In genomic region chr13:100035936-100036335, GRCh38 we compare ENCODE assay signal across 19 cellular contexts. TPM values are rescaled to one million over a fixed set of nuclear protein-coding genes. Genes with fewer than 3 reads are reported as not detected.
DNase-seq lines count a peak whose midpoint lies in the region; ATAC-seq, FAIRE-seq and TF ChIP-seq lines count a peak whose summit lies in the region.
"Had no signal": no experiment of that assay in that cellular context is flagged by ENCODE, and none has a peak within 500 bp of the region (broad histone marks: within the 10 kb centered on the region; RNA-seq: fewer than 3 reads in every experiment).

No MANE protein-coding gene starts in this region.

- TF ChIP-seq POLR2A in HepG2 (IDR thresholded peaks at IDR 0.05; ENCODE audit: insufficient read depth in 1 of 2, low read depth in 2 of 2, low read length in 2 of 2) (no peak), right lobe of liver (IDR thresholded peaks at IDR 0.05) (no peak)

- no peak for TF ChIP-seq CTCF in HepG2 (CRISPR knock-in tag; IDR thresholded peaks at IDR 0.05)
- no peak for TF ChIP-seq CTCF in right lobe of liver (IDR thresholded peaks at IDR 0.05)
- TF ChIP-seq CTCF in PC-3 (conservative IDR thresholded peaks at IDR 0.05; ENCODE audit: low read depth, low read length), result no peak
- no peak for TF ChIP-seq CTCF in epithelial cell of esophagus (IDR thresholded peaks at IDR 0.05; ENCODE audit: insufficient read depth, low read depth, low read length, missing control alignments)

- ATAC-seq in HepG2 (no peak), right lobe of liver (no peak), PC-3 (no peak; the same call in 1 of the 2 replicates)
- ATAC-seq in activated naive CD8-positive, alpha-beta T cell treated with anti-CD3 and anti-CD28 coated beads, Interleukin-2, amount 50 U/mL, for 24 hours, result no peak
- ATAC-seq: GM12878, GM23338 had no signal

- H3K36me3 Mint-ChIP-seq in activated naive CD8-positive, alpha-beta T cell treated with anti-CD3 and anti-CD28 coated beads, Interleukin-2, amount 50 U/mL, for 24 hours (ENCODE audit: low read depth), result no peaks in the 10 kb centered on the region
- H3K36me3 Mint-ChIP-seq: CD4-positive, alpha-beta memory T cell had no signal

- H3K4me2 ChIP-seq in HepG2 (ENCODE audit: low read depth, low read length) (no peak overlapping the region), PC-3 (ENCODE audit: low read length) (no peak overlapping the region)
- H3K4me2 ChIP-seq: GM23338 had no signal

- H3K9ac ChIP-seq in HepG2 (ENCODE audit: insufficient read depth, low read depth, low read length), result no peak overlapping the region
- H3K9ac ChIP-seq in PC-3 (ENCODE audit: low read length), result no peak overlapping the region

- no peak for TF ChIP-seq RAD21 in HepG2 (CRISPR knock-in tag; IDR thresholded peaks at IDR 0.05)

- in situ Hi-C loops in HepG2 (cut with HindIII; ENCODE audit: extremely low pct_ligation_motif_present, low pct_unique_long_range_greater_than_20kb), result no loop called here

- H3K9me2 ChIP-seq in PC-3 (replicated peaks; ENCODE audit: low read length), result no peaks in the 10 kb centered on the region

- H3K4me1 Mint-ChIP-seq in activated naive CD8-positive, alpha-beta T cell treated with anti-CD3 and anti-CD28 coated beads, Interleukin-2, amount 50 U/mL, for 24 hours, result no peaks in the 10 kb centered on the region

- H3K4me3 ChIP-seq in HepG2 (replicated peaks in 1 of 3; ENCODE audit: insufficient read depth in 1 of 3, low read depth in 2 of 3, low read length in 3 of 3), result no peak overlapping the region
- no peak overlapping the region for H3K4me3 ChIP-seq in right lobe of liver
- H3K4me3 ChIP-seq in PC-3 (ENCODE audit: low read length), result no peak overlapping the region
- no peak overlapping the region for H3K4me3 ChIP-seq in epithelial cell of esophagus (ENCODE audit: low read length)
- H3K4me3 ChIP-seq: GM12878, GM23338, HAP-1 had no signal

- H3K4me3 Mint-ChIP-seq in activated naive CD8-positive, alpha-beta T cell treated with anti-CD3 and anti-CD28 coated beads, Interleukin-2, amount 50 U/mL, for 24 hours, result no peak overlapping the region
- H3K4me3 Mint-ChIP-seq: CD4-positive, alpha-beta memory T cell; GM23338; HFFc6 had no signal

- TF ChIP-seq EP300 in HepG2 (IDR thresholded peaks at IDR 0.05; ENCODE audit: low read depth in 2 of 2, low read length in 2 of 2), result no peak
- no peak for TF ChIP-seq EP300 in HepG2 (CRISPR knock-in tag; IDR thresholded peaks at IDR 0.05; ENCODE audit: borderline replicate concordance)

- intact Hi-C loops in HepG2 (cut with micrococcal nuclease; ENCODE audit: unreplicated experiment) (no loop called here), right lobe of liver (cut with DNase I) (no loop called here), PC-3 (cut with micrococcal nuclease) (no loop called here)

- H3K27ac ChIP-seq in HepG2 (ENCODE audit: extremely low read length, insufficient read depth, low read length) (no peak overlapping the region), right lobe of liver (no peak overlapping the region), PC-3 (ENCODE audit: low read length) (no peak overlapping the region)

- DNase-seq in HepG2 (ENCODE audit: low spot score) (peak; percentile 9), right lobe of liver (no peak), PC-3 (peak; percentile 23), epithelial cell of esophagus (ENCODE audit: low read depth) (peak; percentile 17), LoVo (ENCODE audit: low spot score) (no peak)
- DNase-seq in activated naive CD8-positive, alpha-beta T cell treated with anti-CD3 and anti-CD28 coated beads, Interleukin-2, amount 50 U/mL, for 24 hours, result no peak
- DNase-seq: C1 segment of cervical spinal cord; Calu3; CD4-positive, alpha-beta memory T cell; COR-L47; DMS79; EL; GDM1; HFFc6 had no signal

- H3K27me3 ChIP-seq in HepG2 (ENCODE audit: control insufficient read depth in 1 of 2, insufficient read depth in 2 of 2, low read length in 2 of 2) (no peaks in the 10 kb centered on the region), right lobe of liver (no peaks in the 10 kb centered on the region), PC-3 (ENCODE audit: low read length) (no peaks in the 10 kb centered on the region)

- CTCF ChIA-PET in HepG2 (lab: Yijun Ruan, JAX; ENCODE audit: low intra/inter-chr PET ratio, low total read pairs) (no interaction called here), PC-3 (lab: Charles Lee) (no interaction called here)

- no peak overlapping the region for H2AFZ ChIP-seq in HepG2 (ENCODE audit: low read length)
- H2AFZ ChIP-seq in PC-3 (ENCODE audit: low read length), result no peak overlapping the region
- H2AFZ ChIP-seq: GM23338 had no signal

- H4K20me1 ChIP-seq in HepG2 (ENCODE audit: insufficient read depth, low read length), result no peaks in the 10 kb centered on the region
- H4K20me1 ChIP-seq in PC-3 (ENCODE audit: low read length), result no peaks in the 10 kb centered on the region

- no peaks in the 10 kb centered on the region for H3K9me3 Mint-ChIP-seq in activated naive CD8-positive, alpha-beta T cell treated with anti-CD3 and anti-CD28 coated beads, Interleukin-2, amount 50 U/mL, for 24 hours
- H3K9me3 Mint-ChIP-seq: CD4-positive, alpha-beta memory T cell; GM23338; HFFc6 had no signal

- FAIRE-seq in HepG2 (lab: Jason Lieb, UNC), result no peak
- FAIRE-seq: GM12878, GM19239 had no signal

- no peaks in the 10 kb centered on the region for H3K36me3 ChIP-seq in HepG2 (replicated peaks in 1 of 2; ENCODE audit: control insufficient read depth in 1 of 2, insufficient read depth in 2 of 2, low read length in 2 of 2)
- no peaks in the 10 kb centered on the region for H3K36me3 ChIP-seq in right lobe of liver
- H3K36me3 ChIP-seq in PC-3 (ENCODE audit: low read depth, low read length), result no peaks in the 10 kb centered on the region
- H3K36me3 ChIP-seq: HAP-1 had no signal

- no peaks in the 10 kb centered on the region for H3F3A ChIP-seq in PC-3 (ENCODE audit: low read length, unreplicated experiment)

- no TSS peak for BruUV-seq in HepG2 (replicated peaks; lab: Mats Ljungman, UMichigan)
- no TSS peak for BruUV-seq in PC-3 (replicated peaks; lab: Mats Ljungman, UMichigan)

- WGBS in HepG2 (ENCODE audit: low lambda C conversion rate), result 5% methylated on average over 1 of the region's 1 CpG
- 79% methylated on average over 1 of the region's 1 CpG for WGBS in right lobe of liver (ENCODE audit: insufficient coverage, low coverage, low lambda C conversion rate, missing lambda C conversion rate)

- H3K4me1 ChIP-seq in HepG2 (ENCODE audit: insufficient read depth, low read length), result peaks cover 21% of the 10 kb centered on the region
- peaks cover 0 to 7% (median 0%) of the 10 kb centered on the region in 4 donors for H3K4me1 ChIP-seq in right lobe of liver
- H3K4me1 ChIP-seq in PC-3 (ENCODE audit: insufficient read depth, low read length), result peaks cover 9% of the 10 kb centered on the region; the same call in 1 of the 2 replicates
- H3K4me1 ChIP-seq: HAP-1 had no signal

- H3K9me3 ChIP-seq in HepG2 (ENCODE audit: low read length) (no peaks in the 10 kb centered on the region), right lobe of liver (no peaks in the 10 kb centered on the region), PC-3 (ENCODE audit: low read length) (no peaks in the 10 kb centered on the region)
- H3K9me3 ChIP-seq: HAP-1 had no signal

- H3K27ac Mint-ChIP-seq in activated naive CD8-positive, alpha-beta T cell treated with anti-CD3 and anti-CD28 coated beads, Interleukin-2, amount 50 U/mL, for 24 hours, result no peak overlapping the region
- H3K27ac Mint-ChIP-seq: CD4-positive, alpha-beta memory T cell; GM23338; HFFc6 had no signal

- H3K79me2 ChIP-seq in HepG2 (ENCODE audit: insufficient read depth, low read length) (no peaks in the 10 kb centered on the region), PC-3 (ENCODE audit: low read length) (no peaks in the 10 kb centered on the region)

- peaks cover 9% of the 10 kb centered on the region for H3K27me3 Mint-ChIP-seq in activated naive CD8-positive, alpha-beta T cell treated with anti-CD3 and anti-CD28 coated beads, Interleukin-2, amount 50 U/mL, for 24 hours

- POLR2A ChIA-PET in HepG2 (lab: Yijun Ruan, JAX), result no interaction called here
- POLR2A ChIA-PET in PC-3 (lab: Charles Lee; ENCODE audit: unreplicated experiment), result no interaction called here

RNA-seq across cellular contexts. Expression of gene PCCA, which starts 53.0 kb away (rescaled TPM):
- total RNA-seq in HepG2 (2016; rRNA removed; fragmentation: Illumina TruSeq; extraction: Trizol) (32.2 and 34.6 TPM in 2 replicates), right lobe of liver (100 to 1,000 TPM in 1 of 6 experiments, 10 to 100 TPM in 5; 58.2 to 161 (median 85.2) TPM), PC-3 (2014; rRNA removed) (7.5 and 10.5 TPM in 2 replicates)
- 45.1 and 57.1 TPM in 2 replicates for total RNA-seq in HepG2 (2016; cell fraction: cytosol; rRNA removed; fragmentation: Illumina TruSeq; extraction: Trizol; ENCODE audit: low read depth)
- 33.1 and 33.7 TPM in 2 replicates for total RNA-seq in HepG2 (2016; cell fraction: insoluble cytoplasmic fraction; rRNA removed; fragmentation: Illumina TruSeq; extraction: Trizol)
- 19.0 and 22.9 TPM in 2 replicates for total RNA-seq in HepG2 (2016; cell fraction: membrane; rRNA removed; fragmentation: Illumina TruSeq; extraction: Trizol)
- total RNA-seq in HepG2 (2016; cell fraction: nucleus; rRNA removed; fragmentation: Illumina TruSeq; extraction: Trizol), result 45.7 and 47.2 TPM in 2 replicates
- 13.1 and 15.0 TPM in 2 replicates for polyA plus RNA-seq in HepG2 (2011; rRNA removed)
- polyA plus RNA-seq in HepG2 (2011; cell fraction: cytosol; rRNA removed), result 7.8 and 12.0 TPM in 2 replicates
- 12.3 and 15.8 TPM in 2 replicates for polyA plus RNA-seq in HepG2 (2011; cell fraction: nucleus; rRNA removed)
- polyA plus RNA-seq in HepG2 (2012), result 24.1 and 37.2 TPM in 2 replicates
- polyA plus RNA-seq in HepG2 (2016; cell fraction: cytosol; fragmentation: Illumina TruSeq; extraction: Trizol; ENCODE audit: low read depth), result 4.5 and 5.4 TPM in 2 replicates
- polyA plus RNA-seq in HepG2 (2016; cell fraction: insoluble cytoplasmic fraction; fragmentation: Illumina TruSeq; extraction: Trizol; ENCODE audit: low read depth), result 36.3 and 36.8 TPM in 2 replicates
- polyA plus RNA-seq in HepG2 (2016; cell fraction: membrane; fragmentation: Illumina TruSeq; extraction: Trizol; ENCODE audit: low read depth), result 6.1 and 8.5 TPM in 2 replicates
- polyA plus RNA-seq in HepG2 (2016; cell fraction: nucleus; fragmentation: Illumina TruSeq; extraction: Trizol; ENCODE audit: insufficient read depth, low read depth), result 32.6 and 38.7 TPM in 2 replicates
- polyA minus RNA-seq in HepG2 (2011; rRNA and poly(A)+ RNA removed; ENCODE audit: low replicate concordance), result 5.1 and 12.0 TPM in 2 replicates
- polyA minus RNA-seq in HepG2 (2011; cell fraction: cytosol; rRNA and poly(A)+ RNA removed), result 10.9 and 14.1 TPM in 2 replicates
- polyA minus RNA-seq in HepG2 (2011; cell fraction: nucleus; rRNA and poly(A)+ RNA removed), result 65.3 and 67.1 TPM in 2 replicates

RNA-seq across cellular contexts. Expression of gene ZIC2, which starts 54.4 kb away (rescaled TPM):
- total RNA-seq in HepG2 (2016; rRNA removed; fragmentation: Illumina TruSeq; extraction: Trizol) (not detected in 2 replicates), right lobe of liver (under 1 TPM in 1 of 6 experiments, not detected in 5; 0.24 TPM), PC-3 (2014; rRNA removed) (not detected in 2 replicates)
- not detected in 2 replicates for total RNA-seq in HepG2 (2016; cell fraction: cytosol; rRNA removed; fragmentation: Illumina TruSeq; extraction: Trizol; ENCODE audit: low read depth)
- total RNA-seq in HepG2 (2016; cell fraction: insoluble cytoplasmic fraction; rRNA removed; fragmentation: Illumina TruSeq; extraction: Trizol), result 0.06 TPM in 1 of 2 replicates, not detected in the other
- not detected in 2 replicates for total RNA-seq in HepG2 (2016; cell fraction: membrane; rRNA removed; fragmentation: Illumina TruSeq; extraction: Trizol)
- total RNA-seq in HepG2 (2016; cell fraction: nucleus; rRNA removed; fragmentation: Illumina TruSeq; extraction: Trizol), result not detected in 2 replicates
- polyA plus RNA-seq in HepG2 (2011; rRNA removed), result 0.12 and 0.13 TPM in 2 replicates
- 0.06 and 0.11 TPM in 2 replicates for polyA plus RNA-seq in HepG2 (2011; cell fraction: cytosol; rRNA removed)
- 0.29 and 0.32 TPM in 2 replicates for polyA plus RNA-seq in HepG2 (2011; cell fraction: nucleus; rRNA removed)
- 0.17 and 0.24 TPM in 2 replicates for polyA plus RNA-seq in HepG2 (2012)
- polyA plus RNA-seq in HepG2 (2016; cell fraction: cytosol; fragmentation: Illumina TruSeq; extraction: Trizol; ENCODE audit: low read depth), result not detected in 2 replicates
- 0.08 TPM in 2 replicates for polyA plus RNA-seq in HepG2 (2016; cell fraction: insoluble cytoplasmic fraction; fragmentation: Illumina TruSeq; extraction: Trizol; ENCODE audit: low read depth)
- polyA plus RNA-seq in HepG2 (2016; cell fraction: membrane; fragmentation: Illumina TruSeq; extraction: Trizol; ENCODE audit: low read depth), result not detected in 2 replicates
- not detected in 2 replicates for polyA plus RNA-seq in HepG2 (2016; cell fraction: nucleus; fragmentation: Illumina TruSeq; extraction: Trizol; ENCODE audit: insufficient read depth, low read depth)
- polyA minus RNA-seq in HepG2 (2011; rRNA and poly(A)+ RNA removed; ENCODE audit: low replicate concordance), result 0.18 and 5.2 TPM in 2 replicates
- polyA minus RNA-seq in HepG2 (2011; cell fraction: cytosol; rRNA and poly(A)+ RNA removed), result 0.53 and 0.59 TPM in 2 replicates
- polyA minus RNA-seq in HepG2 (2011; cell fraction: nucleus; rRNA and poly(A)+ RNA removed), result 0.13 TPM in 1 of 2 replicates, not detected in the other
- total RNA-seq: CD4-positive, alpha-beta memory T cell; GM12878 had no signal
- polyA plus RNA-seq: BJ; CD4-positive, alpha-beta memory T cell had no signal

Comparison
In these comparisons a context has a peak if more than half of its experiments do, and no peak if none do; other contexts are left out.
1. DNase-seq: peak in HepG2 (single experiment), PC-3 (single experiment) and epithelial cell of esophagus (single experiment); none in right lobe of liver (0 of 3), activated naive CD8-positive, alpha-beta T cell treated with anti-CD3 and anti-CD28 coated beads, Interleukin-2, amount 50 U/mL, for 24 hours (single experiment) and LoVo (single experiment).